Comparison of ENCODE assay signal across 1 cellular context in genomic region chr17:78934681-78935418, GRCh38.
TF ChIP-seq lines count a peak whose summit lies in the region.

No MANE protein-coding gene starts in this region.

TF ChIP-seq in HEK293, 187 proteins besides CTCF, POLR2A, EP300 and RAD21 (continued from another document):
- 0 out of 2 replicates have a peak, but pooled peaks have one; percentile 26 for TF ChIP-seq ZBTB10 (tag by site-specific recombination; IDR thresholded peaks at IDR 0.05)
- 0 out of 2 replicates have a peak, but pooled peaks have one; percentile 28 for TF ChIP-seq ZBTB48 (tag by site-specific recombination; IDR thresholded peaks at IDR 0.05)
TF ChIP-seq in HEK293: peak in this region for 4.
